Comparison of ENCODE assay signal across 8 cellular contexts in the genomic region with DNA sequence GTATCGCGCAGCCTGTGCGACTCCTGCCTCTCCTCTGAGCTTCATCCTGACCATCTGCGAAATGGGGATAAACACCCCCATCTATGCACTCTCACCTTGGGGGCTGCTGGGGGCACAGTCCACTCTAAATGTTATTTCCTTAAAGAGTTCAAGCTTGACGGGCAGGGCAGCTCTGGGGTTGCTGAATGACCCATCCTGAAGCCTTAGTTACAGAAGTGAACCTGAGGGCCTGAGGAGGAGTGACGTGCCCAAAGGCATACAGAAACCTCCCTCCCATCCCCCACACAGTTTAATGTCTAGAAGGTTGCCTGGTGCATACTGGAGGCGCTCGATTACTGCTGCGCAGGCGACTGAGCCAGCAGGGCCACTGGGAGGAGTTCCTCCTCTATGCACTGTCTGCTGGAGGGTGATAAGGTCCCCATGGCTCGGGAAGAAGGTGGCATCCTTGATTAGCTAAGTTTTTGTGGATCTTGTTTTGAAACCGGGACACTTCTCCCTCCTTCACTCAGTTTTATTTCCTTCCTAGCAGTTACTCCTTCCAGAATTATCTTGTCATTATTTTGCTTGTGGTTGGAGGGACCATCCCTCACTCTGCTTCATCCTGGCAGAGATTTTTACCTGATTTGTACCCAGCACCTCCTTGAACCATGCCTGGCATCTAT. TPM values are rescaled to one million over a fixed set of nuclear protein-coding genes. Genes with fewer than 3 reads are reported as not detected.
DNase-seq lines count a peak whose midpoint lies in the region; ATAC-seq and TF ChIP-seq lines count a peak whose summit lies in the region.

No MANE protein-coding gene starts in this region.

- POLR2A ChIA-PET in RWPE1 (lab: Yijun Ruan, JAX; ENCODE audit: low non-redundant PET), result interaction anchor here (0.5 to 1.6 kb wide), 3 partner anchors 13 to 45 kb away, joined by 3 to 6 read pairs (median 4); no protein-coding TSS in a partner anchor

- TF ChIP-seq CTCF in RWPE1 (conservative IDR thresholded peaks at IDR 0.05; ENCODE audit: low read depth), result no peak

- CTCF ChIA-PET in RWPE1 (lab: Yijun Ruan, JAX), result interaction anchor here (0.6 to 1.2 kb wide), 6 partner anchors 10 to 93 kb away, joined by 3 to 5 read pairs (median 4); partner anchors contain the start of gene REX1BD

- ATAC-seq in GM19463 (IDR thresholded peaks at IDR 0.05; ENCODE audit: unreplicated experiment), result peak; percentile 50
- ATAC-seq in Right ventricle myocardium inferior, result peak; percentile 45

- DNase-seq in Caki2 (ENCODE audit: low read depth) (peak; percentile 66), HT1080 (ENCODE audit: low read depth) (peak; percentile 74), RWPE1 (ENCODE audit: low spot score) (peak; percentile 73), Right ventricle myocardium inferior (ENCODE audit: missing footprints) (no peak), posterior cingulate gyrus (peak in 6 of 10 donors; percentile 23 to 91 (median 52)), NCI-H1694 (lab: John Stamatoyannopoulos, UW) (no peak)
- peak; percentile 68 for DNase-seq in activated effector memory CD4-positive, alpha-beta T cell treated with Interleukin-2 at 50 U/mL for 16 hours

- peak overlapping the region; percentile 86 for H3K27ac ChIP-seq in RWPE1

- in situ Hi-C loops in Caki2 (cut with HindIII; ENCODE audit: low pct_unique_long_range_greater_than_20kb, low sequenced_read_pairs), result no loop called here

- intact Hi-C loops in Right ventricle myocardium inferior (cut with DNase I) (no loop called here), posterior cingulate gyrus (cut with DNase I) (loop anchor here (2.0 kb wide), 1 partner anchor 21 kb away; the partner anchor contains the start of gene ELL)

RNA-seq across cellular contexts. Expression of gene FKBP8, which starts 0.6 kb away (rescaled TPM):
- total RNA-seq in Caki2 (2014; rRNA removed; shearing (Covaris generic); ENCODE audit: low replicate concordance), result 418 and 487 TPM in 2 replicates
- total RNA-seq in HT1080 (2014; rRNA removed; shearing (Covaris generic)), result 124 and 135 TPM in 2 replicates
- polyA plus RNA-seq in HT1080 (2015; cell fraction: cytosol; rRNA removed), result 196 and 240 TPM in 2 replicates
- 113 and 124 TPM in 2 replicates for polyA plus RNA-seq in HT1080 (2015; cell fraction: nucleus; rRNA removed)
- 181 TPM for total RNA-seq in Right ventricle myocardium inferior

RNA-seq across cellular contexts. Expression of gene KXD1, which starts 13.7 kb away (rescaled TPM):
- 99.2 and 181 TPM in 2 replicates for total RNA-seq in Caki2 (2014; rRNA removed; shearing (Covaris generic); ENCODE audit: low replicate concordance)
- 163 and 195 TPM in 2 replicates for total RNA-seq in HT1080 (2014; rRNA removed; shearing (Covaris generic))
- 138 and 171 TPM in 2 replicates for polyA plus RNA-seq in HT1080 (2015; cell fraction: cytosol; rRNA removed)
- 104 and 136 TPM in 2 replicates for polyA plus RNA-seq in HT1080 (2015; cell fraction: nucleus; rRNA removed)
- 50.3 TPM for total RNA-seq in Right ventricle myocardium inferior

RNA-seq across cellular contexts. Expression of gene ELL, which starts 22.1 kb away (rescaled TPM):
- 8.4 and 26.0 TPM in 2 replicates for total RNA-seq in Caki2 (2014; rRNA removed; shearing (Covaris generic); ENCODE audit: low replicate concordance)
- total RNA-seq in HT1080 (2014; rRNA removed; shearing (Covaris generic)), result 13.1 and 14.6 TPM in 2 replicates
- polyA plus RNA-seq in HT1080 (2015; cell fraction: cytosol; rRNA removed), result 11.2 and 14.0 TPM in 2 replicates
- 23.6 and 34.7 TPM in 2 replicates for polyA plus RNA-seq in HT1080 (2015; cell fraction: nucleus; rRNA removed)
- total RNA-seq in Right ventricle myocardium inferior, result 8.4 TPM

RNA-seq across cellular contexts. Expression of gene UBA52, which starts 27.7 kb away (rescaled TPM):
- 628 and 713 TPM in 2 replicates for total RNA-seq in Caki2 (2014; rRNA removed; shearing (Covaris generic); ENCODE audit: low replicate concordance)
- total RNA-seq in HT1080 (2014; rRNA removed; shearing (Covaris generic)), result 1,475 and 1,684 TPM in 2 replicates
- polyA plus RNA-seq in HT1080 (2015; cell fraction: cytosol; rRNA removed), result 1,368 and 1,574 TPM in 2 replicates
- polyA plus RNA-seq in HT1080 (2015; cell fraction: nucleus; rRNA removed), result 561 and 611 TPM in 2 replicates
- total RNA-seq in Right ventricle myocardium inferior, result 737 TPM

RNA-seq across cellular contexts. Expression of gene REX1BD, which starts 44.7 kb away (rescaled TPM):
- total RNA-seq in Caki2 (2014; rRNA removed; shearing (Covaris generic); ENCODE audit: low replicate concordance), result 189 and 207 TPM in 2 replicates
- total RNA-seq in HT1080 (2014; rRNA removed; shearing (Covaris generic)), result 70.9 and 99.1 TPM in 2 replicates
- polyA plus RNA-seq in HT1080 (2015; cell fraction: cytosol; rRNA removed), result 94.8 and 110 TPM in 2 replicates
- polyA plus RNA-seq in HT1080 (2015; cell fraction: nucleus; rRNA removed), result 126 and 148 TPM in 2 replicates
- total RNA-seq in Right ventricle myocardium inferior, result 79.3 TPM

Comparison
In these comparisons a context has a peak if more than half of its experiments do, and no peak if none do; other contexts are left out.
1. DNase-seq: peak in Caki2 (single experiment), HT1080 (single experiment), RWPE1 (single experiment), activated effector memory CD4-positive, alpha-beta T cell treated with Interleukin-2 at 50 U/mL for 16 hours (single experiment) and posterior cingulate gyrus (6 of 10); none in Right ventricle myocardium inferior (single experiment) and NCI-H1694 (single experiment).